7 cellular contexts compared by ENCODE assay signal in the genomic region with DNA sequence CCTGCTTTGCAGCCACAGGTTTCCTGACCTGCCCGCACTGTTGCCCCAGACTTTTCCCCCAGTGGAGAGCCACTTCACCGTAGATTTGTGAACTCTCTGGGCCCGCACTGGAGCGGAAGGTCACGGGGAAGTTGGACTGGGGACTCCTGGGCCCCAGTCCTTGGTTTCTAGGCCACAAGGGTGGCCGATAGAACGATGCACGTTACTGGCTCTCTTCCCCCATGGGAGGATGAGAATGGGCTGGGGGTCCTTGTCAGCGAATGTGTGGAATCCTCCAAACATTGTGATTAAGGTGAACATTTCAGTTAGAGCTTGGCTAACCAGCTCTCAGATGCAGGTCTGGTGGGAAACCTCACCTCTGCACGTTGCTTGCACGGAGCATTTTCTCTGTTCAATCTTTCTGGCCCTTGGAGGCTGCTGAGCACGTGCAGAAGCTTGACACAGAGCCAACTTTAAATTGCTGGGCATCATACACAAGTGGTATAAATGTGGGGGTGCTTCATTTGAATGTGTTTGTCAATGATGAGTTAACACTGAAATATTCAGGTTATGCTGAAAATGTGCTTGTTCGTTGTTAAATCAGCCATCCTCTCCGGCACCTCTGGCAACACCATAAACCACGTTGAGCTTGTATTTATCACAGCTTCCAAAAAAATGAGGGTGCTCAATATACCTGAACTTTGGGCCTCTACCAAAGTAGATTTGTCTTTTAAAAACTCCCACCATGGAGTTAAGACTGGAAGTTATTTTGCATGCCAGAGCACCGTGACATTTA. TPM values are rescaled to one million over a fixed set of nuclear protein-coding genes. Genes with fewer than 3 reads are reported as not detected.
DNase-seq lines count a peak whose midpoint lies in the region; ATAC-seq and TF ChIP-seq lines count a peak whose summit lies in the region.

No MANE protein-coding gene starts in this region.

- in situ Hi-C loops in KBM-7 (cut with MboI; ENCODE audit: low pct_unique_long_range_greater_than_20kb, low sequenced_read_pairs) (no loop called here), transverse colon (cut with MboI; ENCODE audit: low pct_ligation_motif_present in 1 of 4, low pct_unique_long_range_greater_than_20kb in 1 of 4, low sequenced_read_pairs in 3 of 4) (no loop called here)

- H3K9me3 ChIP-seq in T-helper 17 cell (ENCODE audit: control insufficient read depth, low read length, poor library complexity, severe bottlenecking) (no peaks in the 10 kb centered on the region), endocrine pancreas (ENCODE audit: control insufficient read depth, low read length) (no peaks in the 10 kb centered on the region), mesodermal cell (ENCODE audit: control insufficient read depth, low read length) (no peaks in the 10 kb centered on the region), transverse colon (no peaks in the 10 kb centered on the region)

- H3K9ac ChIP-seq in endocrine pancreas (ENCODE audit: control insufficient read depth, insufficient read depth, low read length), result peak overlapping the region; percentile 76

- H3K27me3 ChIP-seq in endocrine pancreas (ENCODE audit: control insufficient read depth, insufficient read depth, low read length) (no peaks in the 10 kb centered on the region), transverse colon (no peaks in the 10 kb centered on the region)

- H3K4me1 Mint-ChIP-seq in T-helper 17 cell, result peaks cover 24% of the 10 kb centered on the region

- H3K27ac ChIP-seq in mesodermal cell (ENCODE audit: low read depth, low read length, severe bottlenecking) (peak overlapping the region; percentile 86), transverse colon (peak overlapping the region; percentile 93 to 97 (median 96))

- peak; percentile 8 for TF ChIP-seq POLR2A in transverse colon (IDR thresholded peaks at IDR 0.05)

- H3K4me3 Mint-ChIP-seq in T-helper 17 cell, result peak overlapping the region; percentile 88

- intact Hi-C loops in transverse colon (cut with DNase I; ENCODE audit: low total_unique reads), result no loop called here

- H3K4me3 ChIP-seq in endocrine pancreas (ENCODE audit: control insufficient read depth, insufficient read depth, low read length) (peak overlapping the region; percentile 48), mesodermal cell (ENCODE audit: extremely low read depth, insufficient read depth, low read length, poor library complexity, severe bottlenecking) (peak overlapping the region; percentile 46), transverse colon (peak overlapping the region; percentile 67 to 84 (median 74))

- 8 to 12% methylated on average over 10 to 13 of the region's 16 CpGs for WGBS in mesodermal cell (ENCODE audit: insufficient coverage in 2 of 2), 2 experiments
- 1 to 3% methylated on average over 7 to 15 of the region's 16 CpGs for WGBS in transverse colon (ENCODE audit: low coverage in 1 of 2), 2 donors

- peak overlapping the region; percentile 90 for H3K27ac Mint-ChIP-seq in T-helper 17 cell

- H3K4me1 ChIP-seq in endocrine pancreas (ENCODE audit: control insufficient read depth, insufficient read depth, low read length) (peaks cover 24% of the 10 kb centered on the region), mesodermal cell (ENCODE audit: control insufficient read depth, insufficient read depth, low read length, poor library complexity, severe bottlenecking) (peaks cover 18% of the 10 kb centered on the region), transverse colon (peaks cover 16 to 32% (median 24%) of the 10 kb centered on the region in 4 donors)

- H3K36me3 ChIP-seq in endocrine pancreas (ENCODE audit: control insufficient read depth, insufficient read depth, low read length) (no peaks in the 10 kb centered on the region), mesodermal cell (ENCODE audit: control insufficient read depth, insufficient read depth, low read length) (no peaks in the 10 kb centered on the region), transverse colon (no peaks in the 10 kb centered on the region)

- no peak for TF ChIP-seq CTCF in transverse colon (IDR thresholded peaks at IDR 0.05)

- peak; percentile 93 for DNase-seq in ELR (ENCODE audit: low read depth)
- DNase-seq in KBM-7, result peak; percentile 87
- no peak for DNase-seq in T-helper 17 cell
- DNase-seq in transverse colon, result peak; percentile 42

- no peak for TF ChIP-seq EP300 in transverse colon (IDR thresholded peaks at IDR 0.05; ENCODE audit: low read depth)

- no peaks in the 10 kb centered on the region for H3K27me3 Mint-ChIP-seq in T-helper 17 cell

- H3K36me3 Mint-ChIP-seq in T-helper 17 cell (ENCODE audit: low read depth), result no peaks in the 10 kb centered on the region

- peak; percentile 32 for ATAC-seq in GM21447 (IDR thresholded peaks at IDR 0.05; ENCODE audit: unreplicated experiment)
- ATAC-seq in T-helper 17 cell, result peak; percentile 9

RNA-seq across cellular contexts. Expression of a gene that starts 1.0 kb away (rescaled TPM):
- total RNA-seq in T-helper 17 cell (10 to 100 TPM; 22.1 to 22.3 TPM), transverse colon (10 to 100 TPM; 17.6 to 24.8 (median 24.3) TPM)
- polyA plus RNA-seq in mesodermal cell (2013, experiment 1 of 2), result 13.1 TPM
- 15.4 TPM for polyA plus RNA-seq in mesodermal cell (2013, experiment 2 of 2)

RNA-seq across cellular contexts. Expression of a gene that starts 40.8 kb away (rescaled TPM):
- not detected for total RNA-seq in T-helper 17 cell
- polyA plus RNA-seq in mesodermal cell (2013, experiment 1 of 2), result 0.81 TPM
- 0.81 TPM for polyA plus RNA-seq in mesodermal cell (2013, experiment 2 of 2)
- under 1 TPM in 1 of 4 donors, not detected in 3; 0.16 TPM for total RNA-seq in transverse colon

Comparison
In these comparisons a context has a peak if more than half of its experiments do, and no peak if none do; other contexts are left out.
1. DNase-seq: peak in ELR (single experiment), KBM-7 (single experiment) and transverse colon (single experiment); none in T-helper 17 cell (0 of 3).
2. Peak in every context shown above with its lines, with median percentiles within 50 percentile points of each other: H3K4me3 ChIP-seq.